In the genomic region with DNA sequence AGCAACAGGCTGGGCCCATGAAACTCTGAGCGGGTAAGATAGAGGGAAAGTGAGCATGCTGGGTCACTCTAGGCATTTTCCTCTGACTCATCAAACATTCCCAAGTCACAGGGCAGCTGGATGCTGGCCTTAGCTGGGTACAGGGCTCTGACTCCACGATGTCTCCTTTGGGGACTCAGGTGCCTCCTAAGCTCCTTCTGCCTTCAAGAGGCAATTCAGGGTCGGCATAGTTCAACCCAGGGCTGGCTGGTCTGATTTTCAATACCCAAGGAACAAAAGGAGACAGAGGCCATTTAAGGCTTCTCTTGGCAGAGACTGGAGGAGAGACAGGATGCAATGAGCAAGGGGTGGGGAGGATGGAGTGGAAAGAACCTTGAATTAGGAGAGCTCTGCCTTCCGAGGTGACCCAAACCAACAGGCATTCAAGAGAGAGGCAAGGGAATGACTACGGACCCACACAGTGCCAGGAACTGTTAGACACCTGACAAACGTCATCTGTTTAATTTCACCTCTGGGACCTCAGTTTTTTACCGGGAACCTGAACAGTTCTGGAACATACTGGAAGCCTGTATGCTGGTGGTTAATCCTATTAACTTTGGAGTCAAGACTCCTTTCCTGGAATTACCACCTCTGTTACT, we compare ENCODE assay signal across 1 cellular context.
TF ChIP-seq lines count a peak whose summit lies in the region.

No MANE protein-coding gene starts in this region.

TF ChIP-seq in SK-N-SH, 30 proteins besides CTCF, POLR2A, EP300 and RAD21 (continued from another document):
- TF ChIP-seq, protein P1, sequence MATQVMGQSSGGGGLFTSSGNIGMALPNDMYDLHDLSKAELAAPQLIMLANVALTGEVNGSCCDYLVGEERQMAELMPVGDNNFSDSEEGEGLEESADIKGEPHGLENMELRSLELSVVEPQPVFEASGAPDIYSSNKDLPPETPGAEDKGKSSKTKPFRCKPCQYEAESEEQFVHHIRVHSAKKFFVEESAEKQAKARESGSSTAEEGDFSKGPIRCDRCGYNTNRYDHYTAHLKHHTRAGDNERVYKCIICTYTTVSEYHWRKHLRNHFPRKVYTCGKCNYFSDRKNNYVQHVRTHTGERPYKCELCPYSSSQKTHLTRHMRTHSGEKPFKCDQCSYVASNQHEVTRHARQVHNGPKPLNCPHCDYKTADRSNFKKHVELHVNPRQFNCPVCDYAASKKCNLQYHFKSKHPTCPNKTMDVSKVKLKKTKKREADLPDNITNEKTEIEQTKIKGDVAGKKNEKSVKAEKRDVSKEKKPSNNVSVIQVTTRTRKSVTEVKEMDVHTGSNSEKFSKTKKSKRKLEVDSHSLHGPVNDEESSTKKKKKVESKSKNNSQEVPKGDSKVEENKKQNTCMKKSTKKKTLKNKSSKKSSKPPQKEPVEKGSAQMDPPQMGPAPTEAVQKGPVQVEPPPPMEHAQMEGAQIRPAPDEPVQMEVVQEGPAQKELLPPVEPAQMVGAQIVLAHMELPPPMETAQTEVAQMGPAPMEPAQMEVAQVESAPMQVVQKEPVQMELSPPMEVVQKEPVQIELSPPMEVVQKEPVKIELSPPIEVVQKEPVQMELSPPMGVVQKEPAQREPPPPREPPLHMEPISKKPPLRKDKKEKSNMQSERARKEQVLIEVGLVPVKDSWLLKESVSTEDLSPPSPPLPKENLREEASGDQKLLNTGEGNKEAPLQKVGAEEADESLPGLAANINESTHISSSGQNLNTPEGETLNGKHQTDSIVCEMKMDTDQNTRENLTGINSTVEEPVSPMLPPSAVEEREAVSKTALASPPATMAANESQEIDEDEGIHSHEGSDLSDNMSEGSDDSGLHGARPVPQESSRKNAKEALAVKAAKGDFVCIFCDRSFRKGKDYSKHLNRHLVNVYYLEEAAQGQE (IDR thresholded peaks at IDR 0.05; ENCODE audit: low read depth, low read length) = 0 out of 2 replicates have a peak, but pooled peaks have one; percentile 19
- TF ChIP-seq TEAD4 (IDR thresholded peaks at IDR 0.05; ENCODE audit: borderline replicate concordance, insufficient read depth) = no peak
- no peak for TF ChIP-seq NFIC (IDR thresholded peaks at IDR 0.05; ENCODE audit: borderline replicate concordance)
- no peak for TF ChIP-seq MXI1 (IDR thresholded peaks at IDR 0.05; ENCODE audit: low read depth, low read length)
- TF ChIP-seq, protein P2, sequence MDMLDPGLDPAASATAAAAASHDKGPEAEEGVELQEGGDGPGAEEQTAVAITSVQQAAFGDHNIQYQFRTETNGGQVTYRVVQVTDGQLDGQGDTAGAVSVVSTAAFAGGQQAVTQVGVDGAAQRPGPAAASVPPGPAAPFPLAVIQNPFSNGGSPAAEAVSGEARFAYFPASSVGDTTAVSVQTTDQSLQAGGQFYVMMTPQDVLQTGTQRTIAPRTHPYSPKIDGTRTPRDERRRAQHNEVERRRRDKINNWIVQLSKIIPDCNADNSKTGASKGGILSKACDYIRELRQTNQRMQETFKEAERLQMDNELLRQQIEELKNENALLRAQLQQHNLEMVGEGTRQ (IDR thresholded peaks at IDR 0.05; ENCODE audit: borderline replicate concordance, low read depth, low read length) = no peak
- TF ChIP-seq SIN3A (IDR thresholded peaks at IDR 0.05; ENCODE audit: borderline replicate concordance, low read depth, low read length) = no peak
- TF ChIP-seq NRF1 (IDR thresholded peaks at IDR 0.05; ENCODE audit: low read depth, low read length) = no peak
- TF ChIP-seq, protein P3, sequence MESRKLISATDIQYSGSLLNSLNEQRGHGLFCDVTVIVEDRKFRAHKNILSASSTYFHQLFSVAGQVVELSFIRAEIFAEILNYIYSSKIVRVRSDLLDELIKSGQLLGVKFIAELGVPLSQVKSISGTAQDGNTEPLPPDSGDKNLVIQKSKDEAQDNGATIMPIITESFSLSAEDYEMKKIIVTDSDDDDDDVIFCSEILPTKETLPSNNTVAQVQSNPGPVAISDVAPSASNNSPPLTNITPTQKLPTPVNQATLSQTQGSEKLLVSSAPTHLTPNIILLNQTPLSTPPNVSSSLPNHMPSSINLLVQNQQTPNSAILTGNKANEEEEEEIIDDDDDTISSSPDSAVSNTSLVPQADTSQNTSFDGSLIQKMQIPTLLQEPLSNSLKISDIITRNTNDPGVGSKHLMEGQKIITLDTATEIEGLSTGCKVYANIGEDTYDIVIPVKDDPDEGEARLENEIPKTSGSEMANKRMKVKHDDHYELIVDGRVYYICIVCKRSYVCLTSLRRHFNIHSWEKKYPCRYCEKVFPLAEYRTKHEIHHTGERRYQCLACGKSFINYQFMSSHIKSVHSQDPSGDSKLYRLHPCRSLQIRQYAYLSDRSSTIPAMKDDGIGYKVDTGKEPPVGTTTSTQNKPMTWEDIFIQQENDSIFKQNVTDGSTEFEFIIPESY (IDR thresholded peaks at IDR 0.05; ENCODE audit: borderline replicate concordance, low read depth) = no peak
- TF ChIP-seq CHD2 (IDR thresholded peaks at IDR 0.05; ENCODE audit: low read length, partially characterized antibody) = no peak
- no peak for TF ChIP-seq FOXJ3 (CRISPR knock-in tag; IDR thresholded peaks at IDR 0.05)
- TF ChIP-seq EZH2phosphoT487 (IDR thresholded peaks at IDR 0.05; ENCODE audit: borderline replicate concordance, low read depth) = no peak
- TF ChIP-seq, protein P4, sequence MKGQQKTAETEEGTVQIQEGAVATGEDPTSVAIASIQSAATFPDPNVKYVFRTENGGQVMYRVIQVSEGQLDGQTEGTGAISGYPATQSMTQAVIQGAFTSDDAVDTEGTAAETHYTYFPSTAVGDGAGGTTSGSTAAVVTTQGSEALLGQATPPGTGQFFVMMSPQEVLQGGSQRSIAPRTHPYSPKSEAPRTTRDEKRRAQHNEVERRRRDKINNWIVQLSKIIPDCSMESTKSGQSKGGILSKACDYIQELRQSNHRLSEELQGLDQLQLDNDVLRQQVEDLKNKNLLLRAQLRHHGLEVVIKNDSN (IDR thresholded peaks at IDR 0.05; ENCODE audit: borderline replicate concordance, low read depth) = no peak
- TF ChIP-seq RXRA (IDR thresholded peaks at IDR 0.05; ENCODE audit: borderline replicate concordance, low read depth) = no peak
